Comparison of ENCODE assay signal across 1 cellular context in the genomic region with DNA sequence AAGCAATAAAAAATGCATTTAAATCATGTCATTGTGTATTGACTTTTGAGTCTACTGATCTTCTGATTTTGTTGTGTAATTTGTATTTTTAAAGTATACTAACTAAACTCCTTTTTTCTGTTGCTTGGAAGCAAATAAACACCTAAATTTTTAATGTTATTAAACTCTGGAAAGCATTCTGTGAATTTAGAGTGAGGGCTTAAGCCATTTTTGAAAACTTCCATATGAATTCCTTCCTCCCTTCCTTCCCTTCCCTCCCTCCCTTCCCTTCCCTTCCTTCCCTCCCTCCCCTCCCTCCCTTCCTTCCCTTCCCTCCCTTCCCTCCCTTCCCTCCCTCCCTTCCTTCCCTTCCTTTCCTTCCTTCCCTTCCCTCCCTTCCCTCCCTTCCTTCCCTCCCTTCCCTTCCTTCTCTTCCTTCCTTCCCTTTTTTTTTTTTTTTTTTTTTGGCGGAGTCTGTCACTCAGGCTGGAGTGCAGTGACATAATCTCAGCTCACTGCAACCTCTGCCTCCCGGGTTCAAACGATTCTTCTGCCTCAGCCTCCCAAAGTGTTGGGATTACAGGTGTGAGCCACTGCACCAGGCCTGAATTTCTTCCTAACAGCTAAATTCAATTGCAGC.
TF ChIP-seq lines count a peak whose summit lies in the region.

No MANE protein-coding gene starts in this region.

TF ChIP-seq in K562, 482 proteins besides CTCF, POLR2A, EP300 and RAD21:
- TF ChIP-seq GABPB1 (CRISPR knock-in tag; IDR thresholded peaks at IDR 0.05) (no peak), HNRNPK (IDR thresholded peaks at IDR 0.05; ENCODE audit: low read depth, low read length, poor library complexity, severe bottlenecking) (peak; percentile 53), ZNF263 (CRISPR knock-in tag; IDR thresholded peaks at IDR 0.05; ENCODE audit: borderline replicate concordance) (no peak), PCBP1 (IDR thresholded peaks at IDR 0.05; ENCODE audit: low read depth, low read length, poor library complexity, severe bottlenecking) (peak; percentile 64), MXI1 (IDR thresholded peaks at IDR 0.05; ENCODE audit: low read depth, low read length) (no peak), ETV1 (tag; conservative IDR thresholded peaks at IDR 0.05; ENCODE audit: low read depth) (no peak), PCBP2 (IDR thresholded peaks at IDR 0.05; ENCODE audit: low read depth, low read length, poor library complexity, severe bottlenecking) (peak; percentile 94), ZNF274 (IDR thresholded peaks at IDR 0.05; ENCODE audit: borderline replicate concordance, low read depth, low read length) (no peak), TEAD1 (CRISPR knock-in tag; IDR thresholded peaks at IDR 0.05) (no peak)
- TF ChIP-seq, protein P1, sequence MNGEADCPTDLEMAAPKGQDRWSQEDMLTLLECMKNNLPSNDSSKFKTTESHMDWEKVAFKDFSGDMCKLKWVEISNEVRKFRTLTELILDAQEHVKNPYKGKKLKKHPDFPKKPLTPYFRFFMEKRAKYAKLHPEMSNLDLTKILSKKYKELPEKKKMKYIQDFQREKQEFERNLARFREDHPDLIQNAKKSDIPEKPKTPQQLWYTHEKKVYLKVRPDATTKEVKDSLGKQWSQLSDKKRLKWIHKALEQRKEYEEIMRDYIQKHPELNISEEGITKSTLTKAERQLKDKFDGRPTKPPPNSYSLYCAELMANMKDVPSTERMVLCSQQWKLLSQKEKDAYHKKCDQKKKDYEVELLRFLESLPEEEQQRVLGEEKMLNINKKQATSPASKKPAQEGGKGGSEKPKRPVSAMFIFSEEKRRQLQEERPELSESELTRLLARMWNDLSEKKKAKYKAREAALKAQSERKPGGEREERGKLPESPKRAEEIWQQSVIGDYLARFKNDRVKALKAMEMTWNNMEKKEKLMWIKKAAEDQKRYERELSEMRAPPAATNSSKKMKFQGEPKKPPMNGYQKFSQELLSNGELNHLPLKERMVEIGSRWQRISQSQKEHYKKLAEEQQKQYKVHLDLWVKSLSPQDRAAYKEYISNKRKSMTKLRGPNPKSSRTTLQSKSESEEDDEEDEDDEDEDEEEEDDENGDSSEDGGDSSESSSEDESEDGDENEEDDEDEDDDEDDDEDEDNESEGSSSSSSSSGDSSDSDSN (IDR thresholded peaks at IDR 0.05; ENCODE audit: borderline replicate concordance in 1 of 2, low read depth in 2 of 2, low read length in 2 of 2): no peak
